ENCODE assay signal across 1 cellular context in genomic region chr18:31273812-31274527, GRCh38.
TF ChIP-seq lines count a peak whose summit lies in the region.

No MANE protein-coding gene starts in this region.

TF ChIP-seq in H1, 55 proteins besides CTCF, POLR2A, EP300 and RAD21:
- TF ChIP-seq CBX8 (IDR thresholded peaks at IDR 0.05; ENCODE audit: borderline replicate concordance, low read depth, low read length): no peak
- TF ChIP-seq TEAD4 (IDR thresholded peaks at IDR 0.05; ENCODE audit: low read depth, low read length): no peak
- TF ChIP-seq SIN3A (conservative IDR thresholded peaks at IDR 0.05 in 1 of 2, IDR thresholded peaks at IDR 0.05 in 1 of 2; ENCODE audit: low read depth in 1 of 2, low read length in 2 of 2): no peak
- no peak for TF ChIP-seq ZNF274 (IDR thresholded peaks at IDR 0.05; ENCODE audit: borderline replicate concordance, extremely low read depth, low read length)
- no peak for TF ChIP-seq TCF12 (IDR thresholded peaks at IDR 0.05; ENCODE audit: low read depth, low read length)
- no peak for TF ChIP-seq SP1 (IDR thresholded peaks at IDR 0.05; ENCODE audit: low read depth, low read length)
- TF ChIP-seq CHD7 (IDR thresholded peaks at IDR 0.05; ENCODE audit: insufficient replicate concordance, low read length): no peak
- no peak for TF ChIP-seq JUN (IDR thresholded peaks at IDR 0.05; ENCODE audit: low read depth, low read length)
- TF ChIP-seq TAF7 (optimal IDR thresholded peaks at IDR 0.05; ENCODE audit: borderline replicate concordance, low read depth, low read length): no peak
- no peak for TF ChIP-seq BRCA1 (IDR thresholded peaks at IDR 0.05; ENCODE audit: low read depth, low read length)
- TF ChIP-seq CTBP2 (IDR thresholded peaks at IDR 0.05; ENCODE audit: borderline replicate concordance, insufficient read depth, insufficient read length, low read length): no peak
- no peak for TF ChIP-seq SAP30 (IDR thresholded peaks at IDR 0.05; ENCODE audit: insufficient read depth, insufficient replicate concordance, low read length)
- no peak for TF ChIP-seq CEBPB (IDR thresholded peaks at IDR 0.05; ENCODE audit: low read depth, low read length)
- TF ChIP-seq HDAC2 (IDR thresholded peaks at IDR 0.05; ENCODE audit: borderline replicate concordance in 1 of 2, low read depth in 2 of 2, low read length in 2 of 2): no peak
- no peak for TF ChIP-seq RFX5 (IDR thresholded peaks at IDR 0.05; ENCODE audit: borderline replicate concordance, low read depth, low read length)
- no peak for TF ChIP-seq ASH2L (IDR thresholded peaks at IDR 0.05; ENCODE audit: low read length)
